2 cellular contexts compared by ENCODE assay signal in genomic region chrX:149504226-149504914, GRCh38.
TF ChIP-seq lines count a peak whose summit lies in the region.

No MANE protein-coding gene starts in this region.

TF ChIP-seq in IMR-90, 13 proteins besides CTCF, POLR2A, EP300 and RAD21:
- TF ChIP-seq MXI1 (IDR thresholded peaks at IDR 0.05; ENCODE audit: borderline replicate concordance, low read depth, low read length): no peak

TF ChIP-seq in HepG2, 621 proteins besides CTCF, POLR2A, EP300 and RAD21:
- no peak for TF ChIP-seq ZIK1 (CRISPR knock-in tag; IDR thresholded peaks at IDR 0.05; ENCODE audit: borderline replicate concordance, low read depth)
- no peak for TF ChIP-seq TBP (CRISPR knock-in tag; IDR thresholded peaks at IDR 0.05)
- no peak for TF ChIP-seq JUN (CRISPR knock-in tag; IDR thresholded peaks at IDR 0.05)
- no peak for TF ChIP-seq ZNF710 (CRISPR knock-in tag; IDR thresholded peaks at IDR 0.05; ENCODE audit: borderline replicate concordance)
- no peak for TF ChIP-seq MED1 (CRISPR knock-in tag; IDR thresholded peaks at IDR 0.05)
- no peak for TF ChIP-seq NR2F2 (IDR thresholded peaks at IDR 0.05; ENCODE audit: borderline replicate concordance, low read depth)
- TF ChIP-seq ZC3H13 (CRISPR knock-in tag; IDR thresholded peaks at IDR 0.05): no peak
- TF ChIP-seq HNRNPK (IDR thresholded peaks at IDR 0.05; ENCODE audit: low read depth, low read length, poor library complexity, severe bottlenecking): no peak
- no peak for TF ChIP-seq ZC3H4 (CRISPR knock-in tag; IDR thresholded peaks at IDR 0.05; ENCODE audit: borderline replicate concordance)
- TF ChIP-seq PAXIP1 (CRISPR knock-in tag; conservative IDR thresholded peaks at IDR 0.05): no peak
- TF ChIP-seq SSRP1 (CRISPR knock-in tag; IDR thresholded peaks at IDR 0.05): no peak
- no peak for TF ChIP-seq ZNF781 (CRISPR knock-in tag; IDR thresholded peaks at IDR 0.05; ENCODE audit: borderline replicate concordance, not compliant biosample characterization)
- TF ChIP-seq ZNF720 (CRISPR knock-in tag; IDR thresholded peaks at IDR 0.05): no peak
